8 cellular contexts compared by ENCODE assay signal in the genomic region with DNA sequence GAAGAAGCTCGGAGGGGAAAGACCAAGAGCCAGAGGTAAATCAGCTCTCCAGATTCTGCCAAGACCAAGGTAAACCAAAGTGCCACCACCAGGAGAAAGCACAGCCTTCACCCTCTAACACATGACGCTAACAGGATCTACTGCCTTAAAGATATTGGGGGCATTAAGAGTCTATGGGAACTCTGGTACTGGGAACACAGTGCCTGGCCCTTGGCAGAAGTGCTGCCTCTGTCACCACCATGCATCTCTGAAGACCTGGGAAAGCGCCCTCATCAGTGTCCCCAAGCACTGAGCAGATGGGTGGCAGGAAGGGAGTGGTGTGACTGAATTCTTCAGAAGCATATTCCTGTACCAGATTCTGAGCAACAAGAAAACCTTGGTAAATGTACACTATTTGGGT. TPM values are rescaled to one million over a fixed set of nuclear protein-coding genes. Genes with fewer than 3 reads are reported as not detected.
A peak's percentile ranks its signal among the peaks of the same experiment; 100 is the strongest.
DNase-seq lines count a peak whose midpoint lies in the region; ATAC-seq, FAIRE-seq and TF ChIP-seq lines count a peak whose summit lies in the region.

No MANE protein-coding gene starts in this region.

- H3K27me3 ChIP-seq in HUES6 (ENCODE audit: control insufficient read depth, insufficient read depth, low read length) (no peaks in the 10 kb centered on the region; the same call in 1 of the 2 replicates), hepatocyte (no peaks in the 10 kb centered on the region), skeletal muscle tissue (ENCODE audit: control insufficient read depth in 3 of 3, insufficient read depth in 3 of 3, low read length in 3 of 3) (peaks cover 0 to 2% (median 0%) of the 10 kb centered on the region in 3 donors)

- H3K9me3 Mint-ChIP-seq in activated CD8-positive, alpha-beta T cell treated with anti-CD3 and anti-CD28 coated beads, Interleukin-2, amount 10 ng/mL, durations not matched to agents 7 days and 5 days (ENCODE audit: insufficient read depth): no peaks in the 10 kb centered on the region

- peaks cover 24% of the 10 kb centered on the region for H3K36me3 Mint-ChIP-seq in activated CD8-positive, alpha-beta T cell treated with anti-CD3 and anti-CD28 coated beads, Interleukin-2, amount 10 ng/mL, durations not matched to agents 7 days and 5 days (ENCODE audit: low read depth)

- H2AFZ ChIP-seq in hepatocyte: no peak overlapping the region

- DNase-seq in activated CD8-positive, alpha-beta T cell treated with anti-CD3 and anti-CD28 coated beads, Interleukin-2, amount 10 ng/mL, durations not matched to agents 7 days and 5 days: no peak
- DNase-seq in hepatocyte (ENCODE audit: low spot score) (no peak), NOMO-1 (lab: John Stamatoyannopoulos, UW; ENCODE audit: unreplicated experiment in 2 of 2) (no peak), GM12892 (ENCODE audit: insufficient read length) (no peak)

- H3K27ac Mint-ChIP-seq in activated CD8-positive, alpha-beta T cell treated with anti-CD3 and anti-CD28 coated beads, Interleukin-2, amount 10 ng/mL, durations not matched to agents 7 days and 5 days: no peak overlapping the region

- WGBS in hepatocyte (ENCODE audit: low lambda C conversion rate, missing lambda C conversion rate): 92% methylated on average over 3 of the region's 3 CpGs

- FAIRE-seq in GM12892 (lab: Jason Lieb, UNC): no peak

- no peak overlapping the region for H3K27ac ChIP-seq in HUES6 (ENCODE audit: low read depth, low read length)
- H3K27ac ChIP-seq in hepatocyte: peak overlapping the region; percentile 78
- no peak overlapping the region for H3K27ac ChIP-seq in skeletal muscle tissue (ENCODE audit: low read depth, low read length)

- H3K4me2 ChIP-seq in hepatocyte: peak overlapping the region; percentile 88

- H3K9me2 ChIP-seq in hepatocyte (replicated peaks; ENCODE audit: insufficient read depth): no peaks in the 10 kb centered on the region

- H3K4me1 ChIP-seq in HUES6 (ENCODE audit: control insufficient read depth, insufficient read depth, low read length): no peaks in the 10 kb centered on the region; the same call in 1 of the 2 replicates
- H3K4me1 ChIP-seq in hepatocyte (ENCODE audit: insufficient read depth): peaks cover 10% of the 10 kb centered on the region
- peaks cover 17 to 26% (median 17%) of the 10 kb centered on the region in 3 donors for H3K4me1 ChIP-seq in skeletal muscle tissue (ENCODE audit: control insufficient read depth in 3 of 3, insufficient read depth in 3 of 3, low read length in 3 of 3)

- H4K20me1 ChIP-seq in hepatocyte (ENCODE audit: insufficient read depth, poor library complexity, severe bottlenecking): no peaks in the 10 kb centered on the region

- peaks cover 19% of the 10 kb centered on the region for H3K79me2 ChIP-seq in hepatocyte

- CTCF ChIA-PET in activated CD8-positive, alpha-beta T cell treated with anti-CD3 and anti-CD28 coated beads, Interleukin-2, amount 10 ng/mL, durations not matched to agents 7 days and 5 days (lab: Charles Lee): interaction anchor here (0.8 kb wide), 1 partner anchor 38 kb away, joined by 3 read pairs; no protein-coding TSS in a partner anchor

- H3K4me3 ChIP-seq in HUES6 (ENCODE audit: low read depth, low read length) (peak overlapping the region; percentile 67; the same call in 1 of the 2 replicates), hepatocyte (no peak overlapping the region), skeletal muscle tissue (ENCODE audit: low read length in 3 of 3) (peak overlapping the region; percentile 84 to 90 (median 86))

- no peak for TF ChIP-seq POLR2A in GM12892 (IDR thresholded peaks at IDR 0.05; ENCODE audit: low read depth, low read length)

- no peak for TF ChIP-seq CTCF in hepatocyte (IDR thresholded peaks at IDR 0.05; ENCODE audit: poor library complexity)

- H3K4me1 Mint-ChIP-seq in activated CD8-positive, alpha-beta T cell treated with anti-CD3 and anti-CD28 coated beads, Interleukin-2, amount 10 ng/mL, durations not matched to agents 7 days and 5 days (ENCODE audit: low read depth): peaks cover 21% of the 10 kb centered on the region

- H3K36me3 ChIP-seq in HUES6 (ENCODE audit: control insufficient read depth, insufficient read depth, low read length): peaks cover 12% of the 10 kb centered on the region
- H3K36me3 ChIP-seq in hepatocyte (replicated peaks; ENCODE audit: insufficient read depth, low read depth): no peaks in the 10 kb centered on the region
- H3K36me3 ChIP-seq in skeletal muscle tissue (ENCODE audit: control insufficient read depth in 3 of 3, insufficient read depth in 3 of 3, low read length in 3 of 3): peaks cover 9 to 12% (median 9%) of the 10 kb centered on the region in 3 donors

- ATAC-seq in activated CD8-positive, alpha-beta T cell treated with anti-CD3 and anti-CD28 coated beads, Interleukin-2, amount 10 ng/mL, durations not matched to agents 7 days and 5 days: no peak
- ATAC-seq in HG03469 (IDR thresholded peaks at IDR 0.05; ENCODE audit: unreplicated experiment) (no peak), HG03432 (IDR thresholded peaks at IDR 0.05; ENCODE audit: unreplicated experiment) (no peak)

- H3K27me3 Mint-ChIP-seq in activated CD8-positive, alpha-beta T cell treated with anti-CD3 and anti-CD28 coated beads, Interleukin-2, amount 10 ng/mL, durations not matched to agents 7 days and 5 days (ENCODE audit: low read depth): peaks cover 2% of the 10 kb centered on the region

- H3K9ac ChIP-seq in HUES6 (ENCODE audit: low read length) (no peak overlapping the region), skeletal muscle tissue (ENCODE audit: low read depth in 1 of 3, low read length in 3 of 3) (peak overlapping the region; percentile 79 to 91 (median 81))

- peak overlapping the region; percentile 39 for H3K4me3 Mint-ChIP-seq in activated CD8-positive, alpha-beta T cell treated with anti-CD3 and anti-CD28 coated beads, Interleukin-2, amount 10 ng/mL, durations not matched to agents 7 days and 5 days

- POLR2A ChIA-PET in activated CD8-positive, alpha-beta T cell treated with anti-CD3 and anti-CD28 coated beads, Interleukin-2, amount 10 ng/mL, durations not matched to agents 7 days and 5 days (lab: Charles Lee): interaction anchor here (0.6 kb wide), 1 partner anchor 23 kb away, joined by 3 read pairs; no protein-coding TSS in a partner anchor

- H3K9me3 ChIP-seq in HUES6 (ENCODE audit: control insufficient read depth, insufficient read depth, low read depth, low read length) (no peaks in the 10 kb centered on the region), hepatocyte (ENCODE audit: low read depth) (no peaks in the 10 kb centered on the region), skeletal muscle tissue (ENCODE audit: control insufficient read depth in 3 of 3, low read length in 3 of 3) (no peaks in the 10 kb centered on the region)

RNA-seq across cellular contexts. Expression of a gene that starts 1.3 kb away (rescaled TPM):
- 10 to 100 TPM; 20.0 to 21.2 TPM for total RNA-seq in activated CD8-positive, alpha-beta T cell treated with anti-CD3 and anti-CD28 coated beads, Interleukin-2, amount 10 ng/mL, durations not matched to agents 7 days and 5 days
- total RNA-seq in hepatocyte (56.2 and 67.6 TPM in 2 replicates), skeletal muscle tissue (54.8 TPM)
- 65.5 and 70.3 TPM in 2 replicates for polyA plus RNA-seq in hepatocyte
- 3.2 TPM for polyA plus RNA-seq in GM12892 (2012; ENCODE audit: missing spikeins)

RNA-seq across cellular contexts. Expression of a gene that starts 4.4 kb away (rescaled TPM):
- not detected for total RNA-seq in activated CD8-positive, alpha-beta T cell treated with anti-CD3 and anti-CD28 coated beads, Interleukin-2, amount 10 ng/mL, durations not matched to agents 7 days and 5 days
- total RNA-seq in hepatocyte: not detected in 2 replicates
- not detected in 2 replicates for polyA plus RNA-seq in hepatocyte
- not detected for total RNA-seq in skeletal muscle tissue
- not detected for polyA plus RNA-seq in GM12892 (2012; ENCODE audit: missing spikeins)
